1 cellular context compared by ENCODE assay signal in the genomic region with DNA sequence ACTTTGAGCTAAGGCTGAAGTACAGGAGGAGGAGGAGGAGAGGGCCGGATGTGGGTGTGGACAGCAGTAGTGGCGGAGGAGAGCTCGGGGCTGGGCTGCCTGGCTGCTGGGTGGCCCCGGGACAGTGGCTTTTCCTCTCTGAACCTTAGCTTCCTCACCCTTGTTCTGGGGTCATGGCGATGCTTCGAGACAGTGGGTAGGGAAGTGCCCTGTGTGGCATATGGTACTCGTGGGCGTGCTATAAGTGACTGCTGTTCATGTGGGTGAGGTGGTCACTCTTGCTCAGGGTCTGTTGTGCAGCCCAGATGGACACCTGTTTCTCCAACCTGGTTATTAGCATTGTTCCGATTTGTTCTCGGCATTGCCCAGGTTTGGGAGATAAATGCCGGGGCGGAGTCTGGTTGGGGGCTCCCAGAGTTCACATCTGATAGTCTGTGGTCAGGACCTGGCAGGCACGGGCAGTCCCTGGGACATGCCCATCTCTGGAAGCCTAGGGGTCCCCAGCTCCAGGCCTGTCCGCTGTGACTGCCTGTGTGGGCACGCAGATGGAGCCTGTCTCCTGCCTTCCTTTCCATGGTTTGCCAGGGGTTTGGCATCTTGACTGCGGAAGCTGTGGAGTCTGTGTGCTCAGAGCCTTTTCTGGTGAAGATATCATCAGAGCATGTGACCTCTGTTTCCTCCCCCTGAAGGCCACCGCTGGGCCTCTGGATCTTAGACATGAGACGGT.
TF ChIP-seq lines count a peak whose summit lies in the region.

No MANE protein-coding gene starts in this region.

TF ChIP-seq in H1, 55 proteins besides CTCF, POLR2A, EP300 and RAD21:
- TF ChIP-seq SUZ12 (IDR thresholded peaks at IDR 0.05; ENCODE audit: low read length) (no peak), TBP (IDR thresholded peaks at IDR 0.05; ENCODE audit: low read depth, low read length) (no peak), JUND (IDR thresholded peaks at IDR 0.05; ENCODE audit: low read length) (no peak), SP2 (IDR thresholded peaks at IDR 0.05; ENCODE audit: low read length) (no peak), CEBPB (IDR thresholded peaks at IDR 0.05; ENCODE audit: low read depth, low read length) (no peak), CHD2 (IDR thresholded peaks at IDR 0.05; ENCODE audit: low read length) (no peak)
